In the genomic region with DNA sequence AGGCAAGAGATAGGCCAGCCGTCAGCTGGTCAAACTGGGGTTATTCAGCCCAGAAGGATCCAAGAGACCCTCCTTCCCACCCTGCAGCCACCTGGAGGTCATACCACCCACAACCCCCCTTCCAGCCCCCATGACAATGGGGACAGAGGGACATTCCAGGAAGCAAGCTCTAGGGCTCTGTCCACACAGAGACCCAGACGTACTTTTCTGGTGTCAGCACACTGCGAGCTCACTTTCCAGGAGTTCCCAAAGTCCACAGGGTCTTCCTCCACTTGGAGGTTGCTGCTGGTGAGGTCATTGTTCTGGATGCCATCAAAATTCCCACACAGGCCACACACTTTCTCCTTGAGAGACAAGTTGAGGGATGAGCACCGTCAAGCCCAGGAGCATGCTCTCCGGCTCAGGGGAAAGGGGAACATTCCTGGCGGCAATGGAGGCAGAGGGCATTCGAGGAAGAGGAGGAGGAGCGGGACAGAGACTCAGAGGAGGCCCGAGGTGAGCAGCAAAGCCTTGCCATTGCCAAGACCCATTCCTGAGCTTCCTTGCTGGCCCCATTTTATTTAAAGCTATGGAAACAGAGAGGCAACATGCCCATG, we compare ENCODE assay signal across 6 cellular contexts.
A peak's percentile ranks its signal among the peaks of the same experiment; 100 is the strongest.
DNase-seq lines count a peak whose midpoint lies in the region; ATAC-seq and TF ChIP-seq lines count a peak whose summit lies in the region.
"Not testable (repeated sequence)": the region's sequence is repeated elsewhere in the genome, so short reads cannot be mapped to it uniquely, and the experiment has no call there.

No MANE protein-coding gene starts in this region.

- not testable (repeated sequence) for H3K9me3 ChIP-seq in H9 (ENCODE audit: control insufficient read depth, low read depth, low read length); lung (ENCODE audit: control insufficient read depth in 2 of 2, insufficient read depth in 1 of 2, low read length in 1 of 2); neuronal stem cell (replicated peaks in 1 of 2; ENCODE audit: control insufficient read depth in 2 of 2, insufficient read depth in 1 of 2, low read depth in 1 of 2, low read length in 2 of 2); upper lobe of right lung; vagina

- not testable (repeated sequence) for H2AFZ ChIP-seq in H9 (ENCODE audit: low read length); neuronal stem cell (ENCODE audit: low read length)

- TF ChIP-seq CTCF in H9 (conservative IDR thresholded peaks at IDR 0.05); lung (IDR thresholded peaks at IDR 0.05; ENCODE audit: control extremely low read depth, extremely low read depth); upper lobe of right lung (IDR thresholded peaks at IDR 0.05); vagina (IDR thresholded peaks at IDR 0.05): not testable (repeated sequence)

- not testable (repeated sequence) for H3K23ac ChIP-seq in H9 (ENCODE audit: insufficient read length, low read depth, low read length); neuronal stem cell (ENCODE audit: low read depth, low read length, poor library complexity)

- not testable (repeated sequence) for H2BK5ac ChIP-seq in H9 (ENCODE audit: insufficient read length, low read length); neuronal stem cell (ENCODE audit: low read length)

- H2BK120ac ChIP-seq in H9 (ENCODE audit: low read depth, low read length, poor library complexity, severe bottlenecking); neuronal stem cell (ENCODE audit: low read depth, low read length): not testable (repeated sequence)

- H4K20me1 ChIP-seq in H9 (ENCODE audit: control insufficient read depth, insufficient read depth, insufficient read length) = not testable (repeated sequence)

- TF ChIP-seq POLR2A in vagina (IDR thresholded peaks at IDR 0.05) = not testable (repeated sequence)

- intact Hi-C loops in cardiac septum (cut with DNase I); upper lobe of right lung (cut with DNase I); vagina (cut with DNase I): not testable (repeated sequence)

- not testable (repeated sequence) for H3K4me2 ChIP-seq in H9 (ENCODE audit: insufficient read depth, insufficient read length, low read length); neuronal stem cell (ENCODE audit: insufficient read depth, low read length, poor library complexity, severe bottlenecking)

- not testable (repeated sequence) for H3K27ac Mint-ChIP-seq in H9

- H3T11ph ChIP-seq in H9 (ENCODE audit: low read length) = not testable (repeated sequence)

- not testable (repeated sequence) for H3K27me3 ChIP-seq in H9 (ENCODE audit: insufficient read depth, low read length); lung (ENCODE audit: control insufficient read depth, insufficient read depth); neuronal stem cell (ENCODE audit: control insufficient read depth in 3 of 3, insufficient read depth in 3 of 3, low read depth in 1 of 3, low read length in 3 of 3); upper lobe of right lung; vagina

- not testable (repeated sequence) for H4K5ac ChIP-seq in H9 (ENCODE audit: insufficient read length, low read depth, low read length)

- H3K9me3 Mint-ChIP-seq in H9 = not testable (repeated sequence)

- not testable (repeated sequence) for H3K27ac ChIP-seq in H9 (ENCODE audit: insufficient read length, low read depth, low read length); neuronal stem cell (replicated peaks; ENCODE audit: low read length); upper lobe of right lung; vagina
- peak overlapping the region in 1 of 2 donors; percentile 11 for H3K27ac ChIP-seq in lung (ENCODE audit: low read depth in 1 of 2, low read length in 1 of 2)

- H3K18ac ChIP-seq in H9 (ENCODE audit: insufficient read length, low read depth, low read length); neuronal stem cell (ENCODE audit: low read length): not testable (repeated sequence)

- H3K14ac ChIP-seq in H9 (ENCODE audit: insufficient read depth, low read length) = not testable (repeated sequence)
- peak overlapping the region; percentile 3 for H3K14ac ChIP-seq in neuronal stem cell (ENCODE audit: low read length)

- not testable (repeated sequence) for H3K36me3 Mint-ChIP-seq in H9 (ENCODE audit: insufficient read depth in 1 of 3, low read depth in 3 of 3)

- not testable (repeated sequence) for H3K9ac ChIP-seq in H9 (ENCODE audit: extremely low read depth, insufficient read length, low read length); neuronal stem cell (ENCODE audit: low read depth, low read length, poor library complexity)

- H3K56ac ChIP-seq in H9 (ENCODE audit: insufficient read length, low read depth, low read length) = not testable (repeated sequence)

- H3K79me2 ChIP-seq in H9 (ENCODE audit: insufficient read depth, low read length) = not testable (repeated sequence)

- not testable (repeated sequence) for H2BK20ac ChIP-seq in H9 (ENCODE audit: low read depth, low read length, poor library complexity, severe bottlenecking)

- not testable (repeated sequence) for H3K4me3 Mint-ChIP-seq in H9

- not testable (repeated sequence) for ATAC-seq in lung (ENCODE audit: insufficient read depth, low FRiP score); upper lobe of right lung

- DNase-seq in H9 = peak; percentile 20
- peak; percentile 54 for DNase-seq in cardiac septum (ENCODE audit: low spot score)
- peak; percentile 20 for DNase-seq in lung (ENCODE audit: low spot score)
- DNase-seq in neuronal stem cell (ENCODE audit: low spot score) = not testable (repeated sequence)
- DNase-seq in upper lobe of right lung = peak; percentile 25
- peak; percentile 58 to 74 for DNase-seq in vagina (ENCODE audit: extremely low spot score in 2 of 2)

- H2AK5ac ChIP-seq in H9 (ENCODE audit: insufficient read length, low read length); neuronal stem cell (ENCODE audit: low read depth, low read length): not testable (repeated sequence)

- not testable (repeated sequence) for H2BK12ac ChIP-seq in H9 (ENCODE audit: insufficient read length, low read depth, low read length); neuronal stem cell (ENCODE audit: low read length)

- H3K36me3 ChIP-seq in lung (ENCODE audit: control insufficient read depth in 2 of 2, insufficient read depth in 2 of 2, low read length in 2 of 2); neuronal stem cell (replicated peaks in 1 of 2; ENCODE audit: control insufficient read depth in 2 of 2, insufficient read depth in 2 of 2, low read length in 2 of 2); upper lobe of right lung; vagina: not testable (repeated sequence)

- not testable (repeated sequence) for H3K27me3 Mint-ChIP-seq in H9 (ENCODE audit: low read depth)

- no CpG with 5 or more reads among the region's 9 CpGs for WGBS in H9 (ENCODE audit: extremely low coverage, insufficient read length, low lambda C conversion rate)
- WGBS in lung, 2 donors = 84 to 89% methylated on average over 8 of the region's 9 CpGs
- WGBS in neuronal stem cell (ENCODE audit: extremely low coverage in 2 of 2, insufficient read length in 2 of 2, insufficient replicate concordance in 1 of 2), 2 donors = no CpG with 5 or more reads among the region's 9 CpGs

- not testable (repeated sequence) for H3K4me1 Mint-ChIP-seq in H9

- not testable (repeated sequence) for H4K91ac ChIP-seq in H9 (ENCODE audit: insufficient read length, low read depth, low read length); neuronal stem cell (ENCODE audit: low read depth, low read length, poor library complexity)

- not testable (repeated sequence) for H3K23me2 ChIP-seq in H9 (ENCODE audit: insufficient read length, low read depth, low read length, poor library complexity, severe bottlenecking)

- H3K79me1 ChIP-seq in H9 (ENCODE audit: insufficient read depth, low read depth, low read length, poor library complexity, severe bottlenecking); neuronal stem cell (ENCODE audit: low read depth, low read length): not testable (repeated sequence)

- not testable (repeated sequence) for H4K8ac ChIP-seq in H9 (replicated peaks; ENCODE audit: insufficient read length, low read depth, low read length); neuronal stem cell (ENCODE audit: low read depth, low read length)

- H3K4me3 ChIP-seq in lung; neuronal stem cell (ENCODE audit: low read length in 2 of 2); upper lobe of right lung; vagina: not testable (repeated sequence)

- H3K4me1 ChIP-seq in H9 (ENCODE audit: insufficient read depth, low read length); lung (ENCODE audit: control insufficient read depth in 2 of 2, insufficient read depth in 2 of 2, low read length in 2 of 2); neuronal stem cell (ENCODE audit: control insufficient read depth in 2 of 2, insufficient read depth in 1 of 2, low read depth in 1 of 2, low read length in 2 of 2); upper lobe of right lung; vagina: not testable (repeated sequence)

- H2BK15ac ChIP-seq in H9 (ENCODE audit: low read depth, low read length); neuronal stem cell (ENCODE audit: low read length): not testable (repeated sequence)

- H3K4ac ChIP-seq in H9 (ENCODE audit: low read depth, low read length); neuronal stem cell (ENCODE audit: low read length): not testable (repeated sequence)
